In genomic region chr15:82047493-82048446, GRCh38 we compare ENCODE assay signal across 8 cellular contexts. TPM values are rescaled to one million over a fixed set of nuclear protein-coding genes. Genes with fewer than 3 reads are reported as not detected.
DNase-seq lines count a peak whose midpoint lies in the region; ATAC-seq and TF ChIP-seq lines count a peak whose summit lies in the region.

No MANE protein-coding gene starts in this region.

- no peaks in the 10 kb centered on the region for H3K9me3 Mint-ChIP-seq in Caco-2 (ENCODE audit: unreplicated experiment)
- no peaks in the 10 kb centered on the region for H3K9me3 Mint-ChIP-seq in activated T-helper 1 cell treated with anti-CD3 and anti-CD28 coated beads, Interleukin-12 subunit alpha, Interleukin-12 subunit beta, Interleukin-2, Interleukin-4 antibody, amounts not matched to agents 30 ng/mL and 10 ng/mL and 1 ng/mL, durations not matched to agents 14 hours and 24 hours and 36 hours

- TF ChIP-seq CTCF in Caco-2 (IDR thresholded peaks at IDR 0.05; ENCODE audit: insufficient read depth in 1 of 2, low read depth in 1 of 2, low read length in 1 of 2, severe bottlenecking in 1 of 2, unreplicated experiment in 1 of 2) (peak in 1 of 2 experiments; percentile 1), HFF-Myc (IDR thresholded peaks at IDR 0.05; ENCODE audit: low read depth, low read length, missing control alignments) (no peak), left ventricle myocardium inferior (IDR thresholded peaks at IDR 0.05; ENCODE audit: borderline replicate concordance) (peak; percentile 28)

- H3K9me3 ChIP-seq in Caco-2 (no peaks in the 10 kb centered on the region), left ventricle myocardium inferior (replicated peaks) (no peaks in the 10 kb centered on the region)

- no peak for ATAC-seq in GM18909 (IDR thresholded peaks at IDR 0.05; ENCODE audit: poor library complexity, unreplicated experiment)
- ATAC-seq in GM21737 (IDR thresholded peaks at IDR 0.05; ENCODE audit: unreplicated experiment) = no peak

- BruUV-seq in Caco-2 (replicated peaks; lab: Mats Ljungman, UMichigan) = no TSS peak

- H3K36me3 ChIP-seq in Caco-2 (ENCODE audit: control insufficient read depth, insufficient read depth, low read length) (no peaks in the 10 kb centered on the region), left ventricle myocardium inferior (peaks cover 9% of the 10 kb centered on the region)

- H3K4me1 ChIP-seq in Caco-2 (peaks cover 3% of the 10 kb centered on the region; the same call in 1 of the 2 replicates), left ventricle myocardium inferior (peaks cover 54% of the 10 kb centered on the region)

- intact Hi-C loops in Caco-2 (cut with micrococcal nuclease; ENCODE audit: unreplicated experiment) (no loop called here), left ventricle myocardium inferior (cut with micrococcal nuclease) (no loop called here)
- intact Hi-C loops in activated T-helper 1 cell treated with anti-CD3 and anti-CD28 coated beads, Interleukin-12 subunit alpha, Interleukin-12 subunit beta, Interleukin-2, Interleukin-4 antibody, amounts not matched to agents 30 ng/mL and 10 ng/mL and 1 ng/mL, durations not matched to agents 14 hours and 24 hours and 36 hours (cut with micrococcal nuclease) = loop anchor here (1.0 to 5.0 kb wide), 4 partner anchors 215 to 761 kb away; partner anchors contain the start of genes EFL1, SAXO2 and WHAMM

- CTCF ChIA-PET in Caco-2 (lab: Charles Lee) = no interaction called here

- no peaks in the 10 kb centered on the region for H3K4me1 Mint-ChIP-seq in Caco-2 (ENCODE audit: low read depth, unreplicated experiment)
- peaks cover 12% of the 10 kb centered on the region for H3K4me1 Mint-ChIP-seq in activated T-helper 1 cell treated with anti-CD3 and anti-CD28 coated beads, Interleukin-12 subunit alpha, Interleukin-12 subunit beta, Interleukin-2, Interleukin-4 antibody, amounts not matched to agents 30 ng/mL and 10 ng/mL and 1 ng/mL, durations not matched to agents 14 hours and 24 hours and 36 hours (ENCODE audit: low read depth)

- H3K4me3 ChIP-seq in Caco-2 (ENCODE audit: low read depth, low read length) = peak overlapping the region; percentile 75
- H3K4me3 ChIP-seq in HFF-Myc (replicated peaks; ENCODE audit: low read depth, low read length) = peak overlapping the region; percentile 51
- peak overlapping the region; percentile 96 for H3K4me3 ChIP-seq in left ventricle myocardium inferior

- H3K27me3 ChIP-seq in Caco-2 (replicated peaks; ENCODE audit: control insufficient read depth, insufficient read depth, low read length) = no peaks in the 10 kb centered on the region
- H3K27me3 ChIP-seq in left ventricle myocardium inferior (ENCODE audit: low read depth) = no peaks in the 10 kb centered on the region

- peaks cover 19% of the 10 kb centered on the region for H3K27me3 Mint-ChIP-seq in Caco-2 (ENCODE audit: insufficient read depth, unreplicated experiment)
- H3K27me3 Mint-ChIP-seq in activated T-helper 1 cell treated with anti-CD3 and anti-CD28 coated beads, Interleukin-12 subunit alpha, Interleukin-12 subunit beta, Interleukin-2, Interleukin-4 antibody, amounts not matched to agents 30 ng/mL and 10 ng/mL and 1 ng/mL, durations not matched to agents 14 hours and 24 hours and 36 hours (ENCODE audit: insufficient read depth) = peaks cover 45% of the 10 kb centered on the region

- no peak overlapping the region for H3K27ac Mint-ChIP-seq in Caco-2 (ENCODE audit: unreplicated experiment)
- no peak overlapping the region for H3K27ac Mint-ChIP-seq in activated T-helper 1 cell treated with anti-CD3 and anti-CD28 coated beads, Interleukin-12 subunit alpha, Interleukin-12 subunit beta, Interleukin-2, Interleukin-4 antibody, amounts not matched to agents 30 ng/mL and 10 ng/mL and 1 ng/mL, durations not matched to agents 14 hours and 24 hours and 36 hours

- peak overlapping the region; percentile 78 for H3K4me3 Mint-ChIP-seq in Caco-2 (ENCODE audit: unreplicated experiment)
- H3K4me3 Mint-ChIP-seq in activated T-helper 1 cell treated with anti-CD3 and anti-CD28 coated beads, Interleukin-12 subunit alpha, Interleukin-12 subunit beta, Interleukin-2, Interleukin-4 antibody, amounts not matched to agents 30 ng/mL and 10 ng/mL and 1 ng/mL, durations not matched to agents 14 hours and 24 hours and 36 hours = peak overlapping the region; percentile 69

- H3K36me3 Mint-ChIP-seq in Caco-2 (ENCODE audit: insufficient read depth, unreplicated experiment) = peaks cover 13% of the 10 kb centered on the region
- no peaks in the 10 kb centered on the region for H3K36me3 Mint-ChIP-seq in activated T-helper 1 cell treated with anti-CD3 and anti-CD28 coated beads, Interleukin-12 subunit alpha, Interleukin-12 subunit beta, Interleukin-2, Interleukin-4 antibody, amounts not matched to agents 30 ng/mL and 10 ng/mL and 1 ng/mL, durations not matched to agents 14 hours and 24 hours and 36 hours (ENCODE audit: low read depth)

- H3K27ac ChIP-seq in left ventricle myocardium inferior (replicated peaks) = peak overlapping the region; percentile 99

- POLR2A ChIA-PET in Caco-2 (lab: Charles Lee) = no interaction called here

- DNase-seq in Caco-2 (no peak), HFF-Myc (ENCODE audit: extremely low read depth, low read depth) (no peak), left ventricle myocardium inferior (no peak), putamen (ENCODE audit: low spot score) (peak; percentile 39), foreskin melanocyte (no peak)
- DNase-seq in activated T-helper 1 cell treated with anti-CD3 and anti-CD28 coated beads, Interleukin-12 subunit alpha, Interleukin-12 subunit beta, Interleukin-2, Interleukin-4 antibody, amounts not matched to agents 30 ng/mL and 10 ng/mL and 1 ng/mL, durations not matched to agents 14 hours and 24 hours and 36 hours (ENCODE audit: low spot score) = no peak

RNA-seq across cellular contexts. Expression of gene MEX3B, which starts 2.0 kb away (rescaled TPM):
- total RNA-seq in Caco-2 (2022) (0.28 and 0.34 TPM in 2 replicates), left ventricle myocardium inferior (2.5 TPM)
- total RNA-seq in activated T-helper 1 cell treated with anti-CD3 and anti-CD28 coated beads, Interleukin-12 subunit alpha, Interleukin-12 subunit beta, Interleukin-2, Interleukin-4 antibody, amounts not matched to agents 30 ng/mL and 10 ng/mL and 1 ng/mL, durations not matched to agents 14 hours and 24 hours and 36 hours = 0.59 and 0.73 TPM in 2 replicates
